Comparison of ENCODE assay signal across 1 cellular context in the genomic region with DNA sequence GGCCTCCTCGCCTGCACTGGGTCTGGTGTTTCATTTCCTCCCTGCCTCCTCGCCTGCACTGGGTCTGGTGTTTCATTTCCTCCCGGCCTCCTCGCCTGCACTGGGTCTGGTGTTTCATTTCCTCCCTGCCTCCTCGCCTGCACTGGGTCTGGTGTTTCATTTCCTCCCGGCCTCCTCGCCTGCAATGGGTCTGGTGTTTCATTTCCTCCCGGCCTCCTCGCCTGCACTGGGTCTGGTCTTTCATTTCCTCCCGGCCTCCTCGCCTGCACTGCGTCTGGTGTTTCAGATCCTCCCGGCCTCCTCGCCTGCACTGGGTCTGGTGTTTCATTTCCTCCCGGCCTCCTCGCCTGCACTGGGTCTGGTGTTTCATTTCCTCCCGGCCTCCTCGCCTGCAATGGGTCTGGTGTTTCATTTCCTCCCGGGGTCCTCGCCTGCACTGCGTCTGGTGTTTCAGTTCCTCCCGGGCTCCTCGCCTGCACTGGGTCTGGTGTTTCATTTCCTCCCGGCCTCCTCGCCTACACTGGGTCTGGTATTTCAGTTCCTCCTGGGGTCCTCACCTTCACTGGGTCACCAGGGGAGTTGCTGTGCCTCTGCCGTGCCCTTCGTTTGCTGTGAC. TPM values are rescaled to one million over a fixed set of nuclear protein-coding genes. Genes with fewer than 3 reads are reported as not detected.
"Had no signal": no experiment of that assay in that cellular context is flagged by ENCODE, and none has a peak within 500 bp of the region (broad histone marks: within the 10 kb centered on the region; RNA-seq: fewer than 3 reads in every experiment).

No MANE protein-coding gene starts in this region.

RNA-seq across cellular contexts. Expression of gene SNTG2, which starts 40.8 kb away (rescaled TPM):
- polyA plus RNA-seq: immature natural killer cell had no signal
